16 cellular contexts compared by ENCODE assay signal in the genomic region with DNA sequence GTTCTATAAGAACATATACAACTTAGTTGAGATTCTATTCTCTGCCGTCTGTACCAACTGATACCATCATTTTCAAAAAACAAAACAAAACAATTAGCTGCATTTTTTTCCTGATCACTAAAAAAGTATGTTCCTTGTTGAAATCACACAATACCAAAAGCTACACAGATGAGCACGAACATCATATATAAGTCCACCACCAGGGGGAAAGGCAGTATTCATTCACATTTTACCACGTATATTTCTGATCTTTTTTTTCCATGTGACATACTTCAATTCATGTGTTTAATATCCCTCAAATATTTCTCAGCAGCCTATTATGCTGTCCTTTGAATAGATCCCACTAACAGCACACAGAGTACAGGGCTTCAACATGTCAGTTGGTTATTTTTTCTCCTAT. TPM values are rescaled to one million over a fixed set of nuclear protein-coding genes. Genes with fewer than 3 reads are reported as not detected.
DNase-seq lines count a peak whose midpoint lies in the region; ATAC-seq, FAIRE-seq and TF ChIP-seq lines count a peak whose summit lies in the region.
"Had no signal": no experiment of that assay in that cellular context is flagged by ENCODE, and none has a peak within 500 bp of the region (broad histone marks: within the 10 kb centered on the region; RNA-seq: fewer than 3 reads in every experiment).

No MANE protein-coding gene starts in this region.

- H4K20me1 ChIP-seq in PC-3 (ENCODE audit: low read length), result no peaks in the 10 kb centered on the region

- no peaks in the 10 kb centered on the region for H3F3A ChIP-seq in PC-3 (ENCODE audit: low read length, unreplicated experiment)

- H3K9me2 ChIP-seq in PC-3 (replicated peaks; ENCODE audit: low read length), result no peaks in the 10 kb centered on the region

- FAIRE-seq in H54 (lab: Jason Lieb, UNC), result no peak

- 53% methylated on average over 3 of the region's 3 CpGs for WGBS in prostate gland

- BruUV-seq in PC-3 (replicated peaks; lab: Mats Ljungman, UMichigan), result no TSS peak

- H3K36me3 Mint-ChIP-seq in chondrocyte (ENCODE audit: low read depth), result no peaks in the 10 kb centered on the region
- H3K36me3 Mint-ChIP-seq: stimulated activated memory B cell treated with anti-CD40 and anti-IgM and Interleukin-4, amounts not matched to agents 10 μg/mL and 1 μg/mL and 100 μg/mL, for 72 hours had no signal

- POLR2A ChIA-PET in PC-3 (lab: Charles Lee; ENCODE audit: unreplicated experiment), result no interaction called here

- H3K4me1 ChIP-seq in PC-3 (ENCODE audit: insufficient read depth, low read length) (no peaks in the 10 kb centered on the region), prostate gland (replicated peaks) (no peaks in the 10 kb centered on the region)
- H3K4me1 ChIP-seq: HAP-1, sigmoid colon, SJCRH30 had no signal

- peak; percentile 48 for ATAC-seq in PC-3
- no peak for ATAC-seq in HG03108 (IDR thresholded peaks at IDR 0.05; ENCODE audit: unreplicated experiment)
- ATAC-seq in GM18870 (IDR thresholded peaks at IDR 0.05; ENCODE audit: unreplicated experiment), result no peak
- ATAC-seq: stimulated activated memory B cell treated with anti-CD40 and anti-IgM and Interleukin-4, amounts not matched to agents 10 μg/mL and 1 μg/mL and 100 μg/mL, for 72 hours had no signal

- H3K27me3 Mint-ChIP-seq in chondrocyte (ENCODE audit: low read depth), result peaks cover 20% of the 10 kb centered on the region
- H3K27me3 Mint-ChIP-seq: stimulated activated memory B cell treated with anti-CD40 and anti-IgM and Interleukin-4, amounts not matched to agents 10 μg/mL and 1 μg/mL and 100 μg/mL, for 72 hours had no signal

- no peaks in the 10 kb centered on the region for H3K79me2 ChIP-seq in PC-3 (ENCODE audit: low read length)

- H3K4me3 ChIP-seq in PC-3 (ENCODE audit: low read length) (no peak overlapping the region), prostate gland (no peak overlapping the region)
- H3K4me3 ChIP-seq: HAP-1, sigmoid colon, SJCRH30 had no signal

- CTCF ChIA-PET in PC-3 (lab: Charles Lee), result no interaction called here

- H3K9ac ChIP-seq in PC-3 (ENCODE audit: low read length), result no peak overlapping the region

- no peak overlapping the region for H3K27ac ChIP-seq in PC-3 (ENCODE audit: low read length)
- no peak overlapping the region for H3K27ac ChIP-seq in prostate gland
- H3K27ac ChIP-seq: sigmoid colon, SJCRH30 had no signal

- H3K9me3 Mint-ChIP-seq in chondrocyte (ENCODE audit: low read depth), result no peaks in the 10 kb centered on the region

- DNase-seq in ELR (ENCODE audit: low read depth) (peak; percentile 9), PC-3 (peak; percentile 38), chondrocyte (ENCODE audit: low spot score) (no peak), prostate gland (ENCODE audit: low spot score) (no peak), NCI-H446 (lab: John Stamatoyannopoulos, UW) (no peak), H54 (ENCODE audit: insufficient read length, low spot score) (no peak)
- DNase-seq: activated CD8-positive, alpha-beta memory T cell treated with anti-CD3 and anti-CD28 coated beads for 24 hours; activated effector memory CD4-positive, alpha-beta T cell treated with Interleukin-2 at 50 U/mL for 16 hours; COR-L47; NCI-H2029 treated with DMSO at 0.1 percent for 48 hours; SJCRH30 had no signal

- H3K27me3 ChIP-seq in PC-3 (ENCODE audit: low read length) (peaks cover 55% of the 10 kb centered on the region), prostate gland (replicated peaks; ENCODE audit: insufficient read depth) (no peaks in the 10 kb centered on the region)
- H3K27me3 ChIP-seq: SJCRH30 had no signal

- TF ChIP-seq CTCF in PC-3 (conservative IDR thresholded peaks at IDR 0.05; ENCODE audit: low read depth, low read length), result peak; percentile 59
- TF ChIP-seq CTCF in chondrocyte (IDR thresholded peaks at IDR 0.05), result peak; percentile 76
- TF ChIP-seq CTCF in prostate gland (IDR thresholded peaks at IDR 0.05), result peak in 3 of 4 experiments; percentile 40 to 44 (median 43)

- H3K4me3 Mint-ChIP-seq in chondrocyte (ENCODE audit: unreplicated experiment), result no peak overlapping the region
- H3K4me3 Mint-ChIP-seq: stimulated activated memory B cell treated with anti-CD40 and anti-IgM and Interleukin-4, amounts not matched to agents 10 μg/mL and 1 μg/mL and 100 μg/mL, for 72 hours had no signal

- H3K4me2 ChIP-seq in PC-3 (ENCODE audit: low read length), result no peak overlapping the region

- no peaks in the 10 kb centered on the region for H3K9me3 ChIP-seq in PC-3 (ENCODE audit: low read length)
- no peaks in the 10 kb centered on the region for H3K9me3 ChIP-seq in prostate gland
- H3K9me3 ChIP-seq: HAP-1, sigmoid colon, SJCRH30 had no signal

- no peak overlapping the region for H3K27ac Mint-ChIP-seq in chondrocyte (ENCODE audit: unreplicated experiment)
- H3K27ac Mint-ChIP-seq: stimulated activated memory B cell treated with anti-CD40 and anti-IgM and Interleukin-4, amounts not matched to agents 10 μg/mL and 1 μg/mL and 100 μg/mL, for 72 hours had no signal

- H3K36me3 ChIP-seq in PC-3 (ENCODE audit: low read depth, low read length) (no peaks in the 10 kb centered on the region), prostate gland (no peaks in the 10 kb centered on the region)
- H3K36me3 ChIP-seq: HAP-1, sigmoid colon, SJCRH30 had no signal

- no peak for TF ChIP-seq POLR2A in prostate gland (IDR thresholded peaks at IDR 0.05)
- TF ChIP-seq POLR2A in H54 (IDR thresholded peaks at IDR 0.05; ENCODE audit: low read depth, low read length), result no peak

- intact Hi-C loops in PC-3 (cut with micrococcal nuclease), result loop anchor here (1.0 kb wide), 1 partner anchor 35 kb away; no protein-coding TSS in a partner anchor
- intact Hi-C loops in prostate gland (cut with DNase I), result no loop called here

- no peak overlapping the region for H2AFZ ChIP-seq in PC-3 (ENCODE audit: low read length)

- H3K4me1 Mint-ChIP-seq in chondrocyte (ENCODE audit: low read depth), result no peaks in the 10 kb centered on the region
- H3K4me1 Mint-ChIP-seq: stimulated activated memory B cell treated with anti-CD40 and anti-IgM and Interleukin-4, amounts not matched to agents 10 μg/mL and 1 μg/mL and 100 μg/mL, for 72 hours had no signal

RNA-seq across cellular contexts. Expression of a gene that starts 40.6 kb away (rescaled TPM):
- total RNA-seq in PC-3 (2014; rRNA removed) (10.4 and 13.2 TPM in 2 replicates), chondrocyte (9.1 to 11.5 TPM (median 9.2 TPM) in 3 replicates), prostate gland (10 to 100 TPM; 10.2 to 20.6 TPM)
- total RNA-seq: sigmoid colon had no signal

Comparison
In these comparisons a context has a peak if more than half of its experiments do, and no peak if none do; other contexts are left out.
1. DNase-seq: peak in ELR (single experiment) and PC-3 (single experiment); none in chondrocyte (single experiment), prostate gland (single experiment), NCI-H446 (0 of 2) and H54 (single experiment).
2. Peak in every context shown above with its lines, with median percentiles within 50 percentile points of each other: CTCF ChIP-seq.